8 cellular contexts compared by ENCODE assay signal in genomic region chr14:105489607-105490317, GRCh38.
A peak's percentile ranks its signal among the peaks of the same experiment; 100 is the strongest.
DNase-seq lines count a peak whose midpoint lies in the region; ATAC-seq and TF ChIP-seq lines count a peak whose summit lies in the region.

No MANE protein-coding gene starts in this region.

- H3K4me3 ChIP-seq in HFF-Myc (replicated peaks; ENCODE audit: low read depth, low read length), result peak overlapping the region; percentile 61
- H3K4me3 ChIP-seq in choroid plexus epithelial cell (ENCODE audit: low read depth, low read length), result peak overlapping the region; percentile 65

- DNase-seq in Ammon's horn (ENCODE audit: low spot score) (peak; percentile 85), HFF-Myc (ENCODE audit: extremely low read depth, low read depth) (peak; percentile 72), NCI-H524 treated with DMSO at 0.1 percent for 48 hours (lab: John Stamatoyannopoulos, UW) (peak; percentile 59), choroid plexus epithelial cell (ENCODE audit: low read depth) (peak; percentile 88), left kidney (ENCODE audit: low read depth, low spot score) (peak; percentile 97)
- DNase-seq in activated CD4-positive, alpha-beta T cell treated with anti-CD3 and anti-CD28 coated beads for 4 hours, result peak; percentile 84 to 87
- peak; percentile 85 for DNase-seq in stimulated activated CD4-positive, alpha-beta T cell treated with anti-CD3 and anti-CD28 coated beads, Interleukin-1b, Interleukin-23, amount 100 ng/mL, for 48 hours

- peak; percentile 60 for TF ChIP-seq CTCF in HFF-Myc (IDR thresholded peaks at IDR 0.05; ENCODE audit: low read depth, low read length, missing control alignments)
- TF ChIP-seq CTCF in choroid plexus epithelial cell (conservative IDR thresholded peaks at IDR 0.05; ENCODE audit: low read depth, low read length), result peak; percentile 82

- no peak for ATAC-seq in GM19035 (IDR thresholded peaks at IDR 0.05; ENCODE audit: unreplicated experiment)
